ENCODE assay signal across 9 cellular contexts in genomic region chr14:92323031-92323915, GRCh38. TPM values are rescaled to one million over a fixed set of nuclear protein-coding genes. Genes with fewer than 3 reads are reported as not detected.
DNase-seq lines count a peak whose midpoint lies in the region; ATAC-seq, FAIRE-seq and TF ChIP-seq lines count a peak whose summit lies in the region.
"Had no signal": no experiment of that assay in that cellular context is flagged by ENCODE, and none has a peak within 500 bp of the region (broad histone marks: within the 10 kb centered on the region; RNA-seq: fewer than 3 reads in every experiment).

Gene SLC24A4 (plus strand): TSS chr14:92323165. CDS start chr14:92323831, 666 bp downstream.

- no peak within 1 kb of the TSS for H4K91ac ChIP-seq in mesenchymal stem cell (ENCODE audit: low read length)

- peaks cover 10% of the 10 kb centered on the region for H3K4me1 ChIP-seq in mesenchymal stem cell (ENCODE audit: control insufficient read depth, insufficient read depth, low read depth, low read length)

- H2BK12ac ChIP-seq in mesenchymal stem cell (ENCODE audit: low read length in 2 of 2) = no peak within 1 kb of the TSS

- H3K79me1 ChIP-seq in mesenchymal stem cell (replicated peaks; ENCODE audit: low read length, poor library complexity, severe bottlenecking) = no peaks in the 10 kb centered on the region

- no peak within 1 kb of the TSS for H2BK120ac ChIP-seq in mesenchymal stem cell (ENCODE audit: low read depth, low read length)

- H3K4me3 ChIP-seq in mesenchymal stem cell (ENCODE audit: insufficient read depth in 1 of 2, low read depth in 1 of 2, low read length in 2 of 2) = peak within 1 kb of the TSS; percentile 18 to 60

- H3K36me3 Mint-ChIP-seq in activated naive CD4-positive, alpha-beta T cell treated with anti-CD3 and anti-CD28 coated beads for 36 hours (ENCODE audit: low read depth) = no peaks in the 10 kb centered on the region
- no peaks in the 10 kb centered on the region for H3K36me3 Mint-ChIP-seq in brain

- no peaks in the 10 kb centered on the region for H3K36me3 ChIP-seq in mesenchymal stem cell (ENCODE audit: control insufficient read depth in 1 of 2, insufficient read depth in 2 of 2, low read depth in 1 of 2, low read length in 2 of 2)

- no peaks in the 10 kb centered on the region for H3K9me3 ChIP-seq in mesenchymal stem cell (ENCODE audit: control insufficient read depth, low read length)

- peaks cover 53% of the 10 kb centered on the region for H3K27me3 Mint-ChIP-seq in activated naive CD4-positive, alpha-beta T cell treated with anti-CD3 and anti-CD28 coated beads for 36 hours (ENCODE audit: low read depth)
- peaks cover 82% of the 10 kb centered on the region for H3K27me3 Mint-ChIP-seq in brain

- peak within 1 kb of the TSS; percentile 58 for H3K4me2 ChIP-seq in mesenchymal stem cell (ENCODE audit: low read length, poor library complexity, severe bottlenecking)

- H2BK5ac ChIP-seq in mesenchymal stem cell (ENCODE audit: low read depth, low read length, poor library complexity, severe bottlenecking) = no peak within 1 kb of the TSS

- ATAC-seq in HG03135 (IDR thresholded peaks at IDR 0.05; ENCODE audit: unreplicated experiment) = no peak

- peaks cover 80 to 81% of the 10 kb centered on the region in 2 experiments for H3K27me3 ChIP-seq in mesenchymal stem cell (ENCODE audit: control insufficient read depth in 1 of 2, insufficient read depth in 1 of 2, low read length in 2 of 2)

- H3K18ac ChIP-seq in mesenchymal stem cell (ENCODE audit: low read depth in 1 of 2, low read length in 2 of 2) = no peak within 1 kb of the TSS

- H3K27ac Mint-ChIP-seq in activated naive CD4-positive, alpha-beta T cell treated with anti-CD3 and anti-CD28 coated beads for 36 hours = no peak within 1 kb of the TSS
- peak within 1 kb of the TSS in 1 of 5 experiments; percentile 64 for H3K27ac Mint-ChIP-seq in brain

- no peaks in the 10 kb centered on the region for H3K9me3 Mint-ChIP-seq in activated naive CD4-positive, alpha-beta T cell treated with anti-CD3 and anti-CD28 coated beads for 36 hours
- H3K9me3 Mint-ChIP-seq in brain = peaks cover 0 to 2% (median 0%) of the 10 kb centered on the region in 5 experiments

- H3K23ac ChIP-seq in mesenchymal stem cell (ENCODE audit: low read length in 2 of 2) = no peak within 1 kb of the TSS

- no peak within 1 kb of the TSS for H3K27ac ChIP-seq in mesenchymal stem cell (ENCODE audit: low read length, poor library complexity, severe bottlenecking)

- H4K8ac ChIP-seq in mesenchymal stem cell (ENCODE audit: low read length) = no peak within 1 kb of the TSS

- 1% methylated on average over 88 of the region's 117 CpGs for WGBS in mesenchymal stem cell

- CTCF ChIA-PET in activated naive CD4-positive, alpha-beta T cell treated with anti-CD3 and anti-CD28 coated beads for 36 hours (lab: Charles Lee) = no interaction called here

- H3K4ac ChIP-seq in mesenchymal stem cell (ENCODE audit: low read depth in 1 of 2, low read length in 2 of 2) = no peak within 1 kb of the TSS

- no peak for TF ChIP-seq CTCF in brain (conservative IDR thresholded peaks at IDR 0.05)

- no peak within 1 kb of the TSS for H2AFZ ChIP-seq in mesenchymal stem cell (ENCODE audit: low read depth, low read length)

- H2BK15ac ChIP-seq in mesenchymal stem cell (ENCODE audit: low read depth, poor library complexity, severe bottlenecking) = no peak within 1 kb of the TSS

- no peak within 1 kb of the TSS for H3K9ac ChIP-seq in mesenchymal stem cell (ENCODE audit: low read length)

- intact Hi-C loops in activated naive CD4-positive, alpha-beta T cell treated with anti-CD3 and anti-CD28 coated beads for 36 hours (cut with micrococcal nuclease) = loop anchor here (5.0 kb wide), 1 partner anchor 354 kb away; no protein-coding TSS in a partner anchor

- DNase-seq in activated naive CD4-positive, alpha-beta T cell treated with anti-CD3 and anti-CD28 coated beads for 36 hours = no peak
- DNase-seq in activated naive CD4-positive, alpha-beta T cell treated with anti-CD3 and anti-CD28 coated beads, Interleukin-2, amount 50 U/mL, for 16 hours = no peak
- DNase-seq in mesenchymal stem cell = peak; percentile 4
- DNase-seq in urothelium cell line (ENCODE audit: low spot score) = peak; percentile 45
- no peak for DNase-seq in stimulated activated CD4-positive, alpha-beta T cell treated with anti-CD3 and anti-CD28 coated beads, Interleukin-2, amount 100 ng/mL, for 48 hours
- no peak for DNase-seq in SK-N-DZ (ENCODE audit: low spot score)

- no peak within 1 kb of the TSS for H2AK5ac ChIP-seq in mesenchymal stem cell (ENCODE audit: low read length, severe bottlenecking)

- peaks cover 4% of the 10 kb centered on the region for H3K4me1 Mint-ChIP-seq in activated naive CD4-positive, alpha-beta T cell treated with anti-CD3 and anti-CD28 coated beads for 36 hours (ENCODE audit: low read depth)
- H3K4me1 Mint-ChIP-seq in brain = peaks cover 13% of the 10 kb centered on the region

- no peak for FAIRE-seq in urothelium cell line (lab: Jason Lieb, UNC)
- FAIRE-seq: G401.6 had no signal

- peak within 1 kb of the TSS; percentile 61 for H3K4me3 Mint-ChIP-seq in activated naive CD4-positive, alpha-beta T cell treated with anti-CD3 and anti-CD28 coated beads for 36 hours
- peak within 1 kb of the TSS; percentile 80 to 86 (median 83) for H3K4me3 Mint-ChIP-seq in brain

- no peak within 1 kb of the TSS for H3K14ac ChIP-seq in mesenchymal stem cell (ENCODE audit: low read length in 2 of 2)

RNA-seq across cellular contexts. Expression of gene SLC24A4, which starts in this region (rescaled TPM):
- total RNA-seq in activated naive CD4-positive, alpha-beta T cell treated with anti-CD3 and anti-CD28 coated beads for 36 hours = not detected
- polyA plus RNA-seq in brain (ENCODE audit: insufficient read depth, low read depth, low replicate concordance) = 1.2 TPM
- polyA plus RNA-seq in mesenchymal stem cell (2013, experiment 1 of 2) = 0.03 TPM
- polyA plus RNA-seq in mesenchymal stem cell (2013, experiment 2 of 2) = 0.14 TPM
- polyA plus RNA-seq in SK-N-DZ (2014; cell fraction: cytosol; rRNA removed) = not detected in 2 replicates
- not detected in 2 replicates for polyA plus RNA-seq in SK-N-DZ (2014; cell fraction: nucleus; rRNA removed)

Comparison
In these comparisons a context has a peak if more than half of its experiments do, and no peak if none do; other contexts are left out.
1. DNase-seq: peak in mesenchymal stem cell (single experiment) and urothelium cell line (single experiment); none in activated naive CD4-positive, alpha-beta T cell treated with anti-CD3 and anti-CD28 coated beads for 36 hours (single experiment), activated naive CD4-positive, alpha-beta T cell treated with anti-CD3 and anti-CD28 coated beads, Interleukin-2, amount 50 U/mL, for 16 hours (single experiment), stimulated activated CD4-positive, alpha-beta T cell treated with anti-CD3 and anti-CD28 coated beads, Interleukin-2, amount 100 ng/mL, for 48 hours (0 of 2) and SK-N-DZ (single experiment).